In the genomic region with DNA sequence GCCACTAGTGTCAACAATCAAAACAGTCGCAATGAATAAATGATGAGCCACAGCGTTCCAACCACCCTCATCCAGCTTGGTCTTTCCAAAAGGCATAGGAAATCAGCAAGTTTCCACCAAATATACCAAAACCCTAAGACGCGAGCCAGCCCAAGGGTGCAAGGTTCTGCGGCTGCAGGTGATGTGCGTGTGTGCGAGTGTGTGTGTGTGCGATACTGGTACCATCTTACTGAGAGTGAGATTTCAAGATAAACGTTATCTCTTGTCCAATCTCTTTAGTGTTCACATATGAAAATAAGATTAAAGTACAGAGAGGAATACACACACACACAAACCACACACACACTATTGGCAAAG, we compare ENCODE assay signal across 11 cellular contexts. TPM values are rescaled to one million over a fixed set of nuclear protein-coding genes. Genes with fewer than 3 reads are reported as not detected.
DNase-seq lines count a peak whose midpoint lies in the region; ATAC-seq, FAIRE-seq and TF ChIP-seq lines count a peak whose summit lies in the region.
"Had no signal": no experiment of that assay in that cellular context is flagged by ENCODE, and none has a peak within 500 bp of the region (broad histone marks: within the 10 kb centered on the region; RNA-seq: fewer than 3 reads in every experiment).

No MANE protein-coding gene starts in this region.

- 58% methylated on average over 9 of the region's 9 CpGs for WGBS in sigmoid colon, 2 donors

- H3K27me3 ChIP-seq in sigmoid colon = no peaks in the 10 kb centered on the region

- no peak for TF ChIP-seq POLR2A in sigmoid colon (IDR thresholded peaks at IDR 0.05)

- FAIRE-seq in RCC 7860 (lab: Jason Lieb, UNC) = no peak
- FAIRE-seq: GM12878 had no signal

- H3K9me3 ChIP-seq in sigmoid colon = no peaks in the 10 kb centered on the region

- no peaks in the 10 kb centered on the region for H3K27me3 Mint-ChIP-seq in Calu3 (ENCODE audit: unreplicated experiment)

- CTCF ChIA-PET in Calu3 (lab: Charles Lee) = interaction anchor here (0.6 to 0.8 kb wide), 2 partner anchors 173 to 711 kb away, joined by 3 to 4 read pairs; no protein-coding TSS in a partner anchor

- no peak for DNase-seq in Calu3
- no peak for DNase-seq in sigmoid colon
- DNase-seq in activated CD4-positive, CD25-positive, alpha-beta regulatory T cell (lab: John Stamatoyannopoulos, UW) = no peak
- no peak for DNase-seq in RCC 7860 (ENCODE audit: low spot score)
- DNase-seq in stimulated activated CD4-positive, alpha-beta T cell treated with anti-CD3 and anti-CD28 coated beads, Interleukin-12 subunit alpha, Interleukin-12 subunit beta, amount 100 ng/mL, for 4 hours = no peak
- DNase-seq: activated CD8-positive, alpha-beta T cell treated with anti-CD3 and anti-CD28 coated beads for 36 hours had no signal

- H3K27ac Mint-ChIP-seq in Calu3 (ENCODE audit: unreplicated experiment) = no peak overlapping the region
- H3K27ac Mint-ChIP-seq: activated CD8-positive, alpha-beta T cell treated with anti-CD3 and anti-CD28 coated beads for 36 hours; natural killer cell treated with Interleukin-12 subunit alpha and Interleukin-12 subunit beta and Interleukin-15 and Interleukin-18, amount 100 ng/mL, for 72 hours had no signal

- no peaks in the 10 kb centered on the region for H3K36me3 ChIP-seq in sigmoid colon

- no peak for ATAC-seq in HG02973 (IDR thresholded peaks at IDR 0.05; ENCODE audit: unreplicated experiment)
- ATAC-seq: activated CD8-positive, alpha-beta T cell treated with anti-CD3 and anti-CD28 coated beads for 36 hours; GM12878 had no signal

- no peaks in the 10 kb centered on the region for H3K4me1 Mint-ChIP-seq in Calu3 (ENCODE audit: low read depth, unreplicated experiment)

- no TSS peak for BruUV-seq in Calu3 (replicated peaks; lab: Mats Ljungman, UMichigan)

- peak overlapping the region; percentile 66 for H3K4me3 Mint-ChIP-seq in Calu3 (ENCODE audit: low read depth, unreplicated experiment)
- H3K4me3 Mint-ChIP-seq: activated CD8-positive, alpha-beta T cell treated with anti-CD3 and anti-CD28 coated beads for 36 hours; natural killer cell treated with Interleukin-12 subunit alpha and Interleukin-12 subunit beta and Interleukin-15 and Interleukin-18, amount 100 ng/mL, for 72 hours had no signal

- no peaks in the 10 kb centered on the region for H3K36me3 Mint-ChIP-seq in Calu3 (ENCODE audit: insufficient read depth, unreplicated experiment)

- peaks cover 0 to 30% (median 0%) of the 10 kb centered on the region in 4 donors for H3K4me1 ChIP-seq in sigmoid colon

- TF ChIP-seq CTCF in Calu3 (IDR thresholded peaks at IDR 0.05; ENCODE audit: unreplicated experiment) (peak; percentile 15), sigmoid colon (IDR thresholded peaks at IDR 0.05) (peak in 1 of 4 experiments; percentile 2)

- H3K4me3 ChIP-seq in iPS-11a (ENCODE audit: low read depth, low read length) = peak overlapping the region; percentile 78
- H3K4me3 ChIP-seq in sigmoid colon = peak overlapping the region; percentile 62 to 81 (median 73)
- H3K4me3 ChIP-seq: GM12878 had no signal

- intact Hi-C loops in Calu3 (cut with micrococcal nuclease; ENCODE audit: unreplicated experiment) = loop anchor here (5.0 kb wide), 1 partner anchor 177 kb away; no protein-coding TSS in a partner anchor
- intact Hi-C loops in sigmoid colon (cut with DNase I) = no loop called here

- no peak for TF ChIP-seq EP300 in sigmoid colon (IDR thresholded peaks at IDR 0.05)

- no peaks in the 10 kb centered on the region for H3K9me3 Mint-ChIP-seq in Calu3 (ENCODE audit: low read depth, unreplicated experiment)
- H3K9me3 Mint-ChIP-seq: activated CD8-positive, alpha-beta T cell treated with anti-CD3 and anti-CD28 coated beads for 36 hours had no signal

- H3K27ac ChIP-seq in angular gyrus (ENCODE audit: low read depth, low read length) = peak overlapping the region; percentile 44
- peak overlapping the region in 2 of 4 donors; percentile 79 to 83 for H3K27ac ChIP-seq in sigmoid colon

RNA-seq across cellular contexts. Expression of a gene that starts 0.9 kb away (rescaled TPM):
- total RNA-seq in Calu3 (2022) (0.20 TPM in 1 of 2 replicates, not detected in the other), sigmoid colon (10 to 100 TPM in 3 of 4 donors, 1 to 10 TPM in 1; 8.1 to 11.8 (median 11.2) TPM)
- polyA plus RNA-seq in sigmoid colon = 1 to 10 TPM in 1 of 3 donors, under 1 TPM in 1, not detected in 1; 0.64 to 1.2 TPM
- total RNA-seq: activated CD8-positive, alpha-beta T cell treated with anti-CD3 and anti-CD28 coated beads for 36 hours; GM12878; natural killer cell treated with Interleukin-12 subunit alpha and Interleukin-12 subunit beta and Interleukin-15 and Interleukin-18, amount 100 ng/mL, for 72 hours had no signal
- polyA plus RNA-seq: GM12878 had no signal
